ENCODE assay signal across 11 cellular contexts in the genomic region with DNA sequence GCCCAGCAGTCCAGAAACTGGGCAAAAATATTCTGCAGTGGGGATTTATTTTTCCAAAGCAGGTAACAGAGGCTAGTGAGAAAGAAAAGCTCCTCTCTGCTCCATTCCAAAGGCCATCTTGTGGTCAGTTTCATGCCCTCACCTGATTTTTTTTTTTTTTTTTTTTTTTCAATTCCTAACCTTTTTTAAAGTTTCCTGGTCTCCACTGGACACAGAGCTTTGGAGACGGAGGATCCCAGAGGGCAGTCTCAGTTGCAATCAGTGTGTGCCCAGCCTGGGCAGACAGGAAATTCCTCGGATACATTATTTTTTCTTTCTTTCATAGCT.
DNase-seq lines count a peak whose midpoint lies in the region; TF ChIP-seq lines count a peak whose summit lies in the region.
"Had no signal": no experiment of that assay in that cellular context is flagged by ENCODE, and none has a peak within 500 bp of the region (broad histone marks: within the 10 kb centered on the region; RNA-seq: fewer than 3 reads in every experiment).

No MANE protein-coding gene starts in this region.

- H3K4me1 ChIP-seq in A673 (ENCODE audit: insufficient read depth, low read length, poor library complexity, severe bottlenecking) = no peaks in the 10 kb centered on the region

- H3K27ac ChIP-seq in A673 (ENCODE audit: low read depth, low read length, poor library complexity, severe bottlenecking) = no peak overlapping the region

- 0 out of 2 replicates have a peak, but pooled peaks have one; percentile 16 for TF ChIP-seq CTCF in A673 (conservative IDR thresholded peaks at IDR 0.05; ENCODE audit: low read depth, low read length)
- TF ChIP-seq CTCF in choroid plexus epithelial cell (conservative IDR thresholded peaks at IDR 0.05; ENCODE audit: low read depth, low read length) = peak; percentile 36

- no peaks in the 10 kb centered on the region for H3K9me3 ChIP-seq in A673 (ENCODE audit: low read depth, low read length, poor library complexity, severe bottlenecking)

- CTCF ChIA-PET in A673 (lab: Charles Lee) (no interaction called here), HEK293T (lab: Yijun Ruan, JAX) (no interaction called here)

- no peaks in the 10 kb centered on the region for H3K27me3 ChIP-seq in A673 (replicated peaks; ENCODE audit: insufficient read depth, low read depth, low read length, poor library complexity)

- POLR2A ChIA-PET in A673 (lab: Charles Lee; ENCODE audit: low non-redundant PET) (no interaction called here), HEK293T (lab: Yijun Ruan, JAX) (no interaction called here)

- intact Hi-C loops in A673 (cut with micrococcal nuclease; ENCODE audit: unreplicated experiment) (no loop called here), head of caudate nucleus (cut with DNase I) (no loop called here)

- peaks cover 11% of the 10 kb centered on the region for H3K36me3 ChIP-seq in A673 (ENCODE audit: insufficient read depth, low read length, poor library complexity, severe bottlenecking)

- H3K4me3 ChIP-seq in A673 (ENCODE audit: low read depth, low read length, poor library complexity, severe bottlenecking) (no peak overlapping the region), choroid plexus epithelial cell (ENCODE audit: low read depth, low read length) (no peak overlapping the region)

- no peak for DNase-seq in A673 (ENCODE audit: low spot score)
- no peak for DNase-seq in HEK293T (ENCODE audit: extremely low spot score)
- no peak for DNase-seq in choroid plexus epithelial cell (ENCODE audit: low read depth)
- peak; percentile 15 to 51 for DNase-seq in lung microvascular endothelial cell (ENCODE audit: low read depth in 2 of 2)
- no peak for DNase-seq in head of caudate nucleus
- DNase-seq in amniotic stem cell (lab: John Stamatoyannopoulos, UW) = no peak
- no peak for DNase-seq in foreskin melanocyte
- no peak for DNase-seq in activated effector memory CD4-positive, alpha-beta T cell treated with Interleukin-2 at 50 U/mL for 16 hours
- DNase-seq: natural killer cell; NCI-H1048; stimulated activated CD4-positive, alpha-beta T cell treated with anti-CD3 and anti-CD28 coated beads, Interleukin-12 subunit alpha, Interleukin-12 subunit beta, amount 100 ng/mL, for 4 hours had no signal

- BruUV-seq in A673 (replicated peaks; lab: Mats Ljungman, UMichigan) = no TSS peak

TF ChIP-seq in HEK293T, 16 proteins besides CTCF, POLR2A, EP300 and RAD21:
- TF ChIP-seq ZNF384 (IDR thresholded peaks at IDR 0.05) = peak; percentile 45
- TF ChIP-seq ARNT (IDR thresholded peaks at IDR 0.05) = no peak
- no peak for TF ChIP-seq SUZ12 (IDR thresholded peaks at IDR 0.05)
- no peak for TF ChIP-seq CTBP1 (IDR thresholded peaks at IDR 0.05; ENCODE audit: borderline replicate concordance)

Comparison
In these comparisons a context has a peak if more than half of its experiments do, and no peak if none do; other contexts are left out.
1. DNase-seq: peak in lung microvascular endothelial cell (2 of 2); none in A673 (single experiment), HEK293T (single experiment), choroid plexus epithelial cell (single experiment), head of caudate nucleus (0 of 42), amniotic stem cell (single experiment), foreskin melanocyte (single experiment) and activated effector memory CD4-positive, alpha-beta T cell treated with Interleukin-2 at 50 U/mL for 16 hours (single experiment).